Comparison of ENCODE assay signal across 8 cellular contexts in genomic region chr13:33349996-33350826, GRCh38.
A peak's percentile ranks its signal among the peaks of the same experiment; 100 is the strongest.
DNase-seq lines count a peak whose midpoint lies in the region; ATAC-seq and TF ChIP-seq lines count a peak whose summit lies in the region.
"Had no signal": no experiment of that assay in that cellular context is flagged by ENCODE, and none has a peak within 500 bp of the region (broad histone marks: within the 10 kb centered on the region; RNA-seq: fewer than 3 reads in every experiment).

No MANE protein-coding gene starts in this region.

- no peaks in the 10 kb centered on the region for H3K36me3 ChIP-seq in body of pancreas (replicated peaks in 1 of 2; ENCODE audit: insufficient read depth in 1 of 2, low read depth in 2 of 2)
- H3K36me3 ChIP-seq in smooth muscle cell (ENCODE audit: low read depth): no peaks in the 10 kb centered on the region

- H4K20me1 ChIP-seq in smooth muscle cell (ENCODE audit: low read depth): no peaks in the 10 kb centered on the region

- no peak for TF ChIP-seq CTCF in body of pancreas (IDR thresholded peaks at IDR 0.05)
- TF ChIP-seq CTCF in smooth muscle cell (IDR thresholded peaks at IDR 0.05; ENCODE audit: borderline replicate concordance, insufficient read depth, poor library complexity, severe bottlenecking): no peak

- H3K4me1 ChIP-seq in body of pancreas (peaks cover 29% of the 10 kb centered on the region), smooth muscle cell (ENCODE audit: low read depth) (peaks cover 5% of the 10 kb centered on the region)

- H2AFZ ChIP-seq in smooth muscle cell (ENCODE audit: low read depth): peak overlapping the region; percentile 93

- peak; percentile 37 to 55 (median 55) for TF ChIP-seq POLR2A in body of pancreas (IDR thresholded peaks at IDR 0.05)

- H3K79me2 ChIP-seq in smooth muscle cell (ENCODE audit: low read depth): peaks cover 18% of the 10 kb centered on the region

- H3K27me3 ChIP-seq in body of pancreas (no peaks in the 10 kb centered on the region), smooth muscle cell (ENCODE audit: low read depth) (no peaks in the 10 kb centered on the region)

- peaks cover 5% of the 10 kb centered on the region for H3F3A ChIP-seq in smooth muscle cell (ENCODE audit: low read depth)

- WGBS in body of pancreas, 2 donors: 2% methylated on average over 23 to 81 of the region's 84 CpGs
- 2% methylated on average over 70 of the region's 84 CpGs for WGBS in smooth muscle cell (ENCODE audit: low lambda C conversion rate)

- peak; percentile 85 for ATAC-seq in body of pancreas
- ATAC-seq in GM18498 (IDR thresholded peaks at IDR 0.05; ENCODE audit: unreplicated experiment): no peak
- no peak for ATAC-seq in HG03520 (IDR thresholded peaks at IDR 0.05; ENCODE audit: unreplicated experiment)
- no peak for ATAC-seq in GM21825 (IDR thresholded peaks at IDR 0.05; ENCODE audit: unreplicated experiment)

- H3K27ac ChIP-seq in body of pancreas (peak overlapping the region; percentile 72 to 94 (median 83)), smooth muscle cell (ENCODE audit: low read depth) (peak overlapping the region; percentile 29)
- H3K27ac ChIP-seq: SK-N-MC had no signal

- intact Hi-C loops in body of pancreas (cut with DNase I): no loop called here

- H3K9ac ChIP-seq in smooth muscle cell (ENCODE audit: low read depth): peak overlapping the region; percentile 60

- H3K9me3 ChIP-seq in body of pancreas (no peaks in the 10 kb centered on the region), smooth muscle cell (replicated peaks; ENCODE audit: low read depth) (no peaks in the 10 kb centered on the region)

- H3K4me3 ChIP-seq in body of pancreas: peak overlapping the region; percentile 70 to 75
- H3K4me3 ChIP-seq in smooth muscle cell: peak overlapping the region; percentile 82
- H3K4me3 ChIP-seq: SK-N-MC had no signal

- peak overlapping the region; percentile 96 for H3K4me2 ChIP-seq in smooth muscle cell

- DNase-seq in HK-2 (ENCODE audit: unreplicated experiment) (peak; percentile 46), body of pancreas (peak; percentile 61 to 77 (median 67)), islet precursor cell (peak; percentile 63), smooth muscle cell (lab: John Stamatoyannopoulos, UW; ENCODE audit: unreplicated experiment) (peak; percentile 36)
